ENCODE assay signal across 8 cellular contexts in genomic region chr20:46118481-46119020, GRCh38. TPM values are rescaled to one million over a fixed set of nuclear protein-coding genes. Genes with fewer than 3 reads are reported as not detected.
DNase-seq lines count a peak whose midpoint lies in the region; ATAC-seq and TF ChIP-seq lines count a peak whose summit lies in the region.

No MANE protein-coding gene starts in this region.

- peak; percentile 52 for TF ChIP-seq POLR2A in GM19099 (IDR thresholded peaks at IDR 0.05; ENCODE audit: extremely low read depth, insufficient read length, low read depth)

- peak overlapping the region in 1 of 2 donors; percentile 75 for H3K9ac ChIP-seq in stomach smooth muscle (ENCODE audit: low read length in 2 of 2)

- H3K27ac ChIP-seq in A673 (ENCODE audit: low read depth, low read length, poor library complexity, severe bottlenecking) = peak overlapping the region; percentile 76
- H3K27ac ChIP-seq in stomach smooth muscle (ENCODE audit: low read length) = peak overlapping the region; percentile 73

- no peaks in the 10 kb centered on the region for H3K27me3 ChIP-seq in A673 (replicated peaks; ENCODE audit: insufficient read depth, low read depth, low read length, poor library complexity)
- H3K27me3 ChIP-seq in kidney epithelial cell (ENCODE audit: control insufficient read depth, insufficient read depth, low read length) = peaks cover 2% of the 10 kb centered on the region
- no peaks in the 10 kb centered on the region for H3K27me3 ChIP-seq in stomach smooth muscle (ENCODE audit: control insufficient read depth in 1 of 2, insufficient read depth in 2 of 2, low read length in 2 of 2)

- H3K9me3 ChIP-seq in A673 (ENCODE audit: low read depth, low read length, poor library complexity, severe bottlenecking) (no peaks in the 10 kb centered on the region), stomach smooth muscle (ENCODE audit: control insufficient read depth in 2 of 2, low read length in 2 of 2) (no peaks in the 10 kb centered on the region)

- CTCF ChIA-PET in A673 (lab: Charles Lee) = no interaction called here

- POLR2A ChIA-PET in A673 (lab: Charles Lee; ENCODE audit: low non-redundant PET) = no interaction called here

- in situ Hi-C loops in astrocyte of the spinal cord (cut with HindIII; ENCODE audit: low sequenced_read_pairs) = no loop called here

- H3K4me1 ChIP-seq in A673 (ENCODE audit: insufficient read depth, low read length, poor library complexity, severe bottlenecking) (peaks cover 9% of the 10 kb centered on the region), stomach smooth muscle (ENCODE audit: control insufficient read depth, insufficient read depth, low read length) (peaks cover 32% of the 10 kb centered on the region)

- H3K4me3 ChIP-seq in A673 (ENCODE audit: low read depth, low read length, poor library complexity, severe bottlenecking) (peak overlapping the region; percentile 55), astrocyte of the spinal cord (ENCODE audit: low read depth, low read length) (peak overlapping the region; percentile 42), kidney epithelial cell (ENCODE audit: low read depth, low read length) (peak overlapping the region; percentile 65), stomach smooth muscle (ENCODE audit: low read length in 2 of 2) (peak overlapping the region; percentile 79 to 84)

- H3K36me3 ChIP-seq in A673 (ENCODE audit: insufficient read depth, low read length, poor library complexity, severe bottlenecking) = peaks cover 7% of the 10 kb centered on the region
- H3K36me3 ChIP-seq in kidney epithelial cell (ENCODE audit: control insufficient read depth, insufficient read depth, low read length) = peaks cover 3% of the 10 kb centered on the region
- peaks cover 5 to 9% of the 10 kb centered on the region in 2 donors for H3K36me3 ChIP-seq in stomach smooth muscle (ENCODE audit: control insufficient read depth in 2 of 2, insufficient read depth in 2 of 2, low read length in 2 of 2)

- TF ChIP-seq CTCF in A673 (conservative IDR thresholded peaks at IDR 0.05; ENCODE audit: low read depth, low read length) (no peak), astrocyte of the spinal cord (IDR thresholded peaks at IDR 0.05; ENCODE audit: low read depth, low read length) (no peak), kidney epithelial cell (IDR thresholded peaks at IDR 0.05; ENCODE audit: insufficient read depth, low read length, poor library complexity, severe bottlenecking) (peak; percentile 5)

- intact Hi-C loops in A673 (cut with micrococcal nuclease; ENCODE audit: unreplicated experiment) = loop anchor here (10.0 kb wide), 1 partner anchor 56 kb away; no protein-coding TSS in a partner anchor

- BruUV-seq in A673 (replicated peaks; lab: Mats Ljungman, UMichigan) = no TSS peak

- peak; percentile 55 for DNase-seq in A673 (ENCODE audit: low spot score)
- DNase-seq in astrocyte of the spinal cord (ENCODE audit: low read depth, low spot score) = no peak
- no peak for DNase-seq in kidney epithelial cell (ENCODE audit: low read depth)
- no peak for DNase-seq in stimulated activated CD4-positive, alpha-beta T cell treated with anti-CD3 and anti-CD28 coated beads, Interleukin-12 subunit alpha, Interleukin-12 subunit beta, amount 100 ng/mL, for 4 hours
- DNase-seq in dedifferentiated amniotic fluid mesenchymal stem cell (ENCODE audit: extremely low spot score) = no peak

- peak; percentile 47 for ATAC-seq in HG03439 (IDR thresholded peaks at IDR 0.05; ENCODE audit: unreplicated experiment)

RNA-seq across cellular contexts. Expression of gene CD40, which starts 0.4 kb away (rescaled TPM):
- 16.3 and 18.7 TPM in 2 replicates for total RNA-seq in A673 (2021)
- total RNA-seq in kidney epithelial cell = 57.6 and 58.3 TPM in 2 replicates

RNA-seq across cellular contexts. Expression of gene NCOA5, which starts 28.8 kb away (rescaled TPM):
- 44.1 and 55.4 TPM in 2 replicates for total RNA-seq in A673 (2021)
- 30.5 and 31.4 TPM in 2 replicates for total RNA-seq in kidney epithelial cell
